In the genomic region with DNA sequence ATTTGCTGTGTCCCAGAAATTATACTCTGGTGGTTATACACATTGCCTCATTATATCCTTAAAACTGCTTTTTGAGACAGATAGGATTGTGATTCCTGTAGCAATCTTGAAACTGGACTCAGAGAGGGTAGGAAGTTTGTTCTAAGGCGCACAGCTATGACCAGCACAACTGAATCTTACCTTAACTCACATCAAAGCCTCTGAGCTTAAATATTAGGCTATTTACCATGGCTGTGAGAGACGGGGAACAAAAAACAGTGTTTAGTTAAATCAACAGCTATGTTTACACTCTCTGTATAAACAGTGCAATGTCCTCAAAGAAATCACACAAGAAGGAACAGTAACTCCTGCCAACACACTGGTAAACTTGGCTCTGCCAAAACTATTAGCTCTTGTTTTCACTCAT, we compare ENCODE assay signal across 1 cellular context.
TF ChIP-seq lines count a peak whose summit lies in the region.

No MANE protein-coding gene starts in this region.

TF ChIP-seq in SK-N-SH treated with all-trans-retinoic acid at 6 μM for 48 hours, 23 proteins besides CTCF, POLR2A, EP300 and RAD21 (continued from another document):
- TF ChIP-seq, protein P1, sequence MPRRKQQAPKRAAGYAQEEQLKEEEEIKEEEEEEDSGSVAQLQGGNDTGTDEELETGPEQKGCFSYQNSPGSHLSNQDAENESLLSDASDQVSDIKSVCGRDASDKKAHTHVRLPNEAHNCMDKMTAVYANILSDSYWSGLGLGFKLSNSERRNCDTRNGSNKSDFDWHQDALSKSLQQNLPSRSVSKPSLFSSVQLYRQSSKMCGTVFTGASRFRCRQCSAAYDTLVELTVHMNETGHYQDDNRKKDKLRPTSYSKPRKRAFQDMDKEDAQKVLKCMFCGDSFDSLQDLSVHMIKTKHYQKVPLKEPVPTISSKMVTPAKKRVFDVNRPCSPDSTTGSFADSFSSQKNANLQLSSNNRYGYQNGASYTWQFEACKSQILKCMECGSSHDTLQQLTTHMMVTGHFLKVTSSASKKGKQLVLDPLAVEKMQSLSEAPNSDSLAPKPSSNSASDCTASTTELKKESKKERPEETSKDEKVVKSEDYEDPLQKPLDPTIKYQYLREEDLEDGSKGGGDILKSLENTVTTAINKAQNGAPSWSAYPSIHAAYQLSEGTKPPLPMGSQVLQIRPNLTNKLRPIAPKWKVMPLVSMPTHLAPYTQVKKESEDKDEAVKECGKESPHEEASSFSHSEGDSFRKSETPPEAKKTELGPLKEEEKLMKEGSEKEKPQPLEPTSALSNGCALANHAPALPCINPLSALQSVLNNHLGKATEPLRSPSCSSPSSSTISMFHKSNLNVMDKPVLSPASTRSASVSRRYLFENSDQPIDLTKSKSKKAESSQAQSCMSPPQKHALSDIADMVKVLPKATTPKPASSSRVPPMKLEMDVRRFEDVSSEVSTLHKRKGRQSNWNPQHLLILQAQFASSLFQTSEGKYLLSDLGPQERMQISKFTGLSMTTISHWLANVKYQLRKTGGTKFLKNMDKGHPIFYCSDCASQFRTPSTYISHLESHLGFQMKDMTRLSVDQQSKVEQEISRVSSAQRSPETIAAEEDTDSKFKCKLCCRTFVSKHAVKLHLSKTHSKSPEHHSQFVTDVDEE (CRISPR knock-in tag; IDR thresholded peaks at IDR 0.05) = no peak
- TF ChIP-seq RARB (CRISPR knock-in tag; IDR thresholded peaks at IDR 0.05) (no peak), ARNTL (CRISPR knock-in tag; IDR thresholded peaks at IDR 0.05; ENCODE audit: borderline replicate concordance, low read depth) (no peak), TOX (CRISPR knock-in tag; IDR thresholded peaks at IDR 0.05; ENCODE audit: borderline replicate concordance) (no peak), ZC3H10 (CRISPR knock-in tag; IDR thresholded peaks at IDR 0.05) (no peak), OSR1 (CRISPR knock-in tag; IDR thresholded peaks at IDR 0.05) (no peak), ZNF70 (CRISPR knock-in tag; IDR thresholded peaks at IDR 0.05) (no peak), ISL1 (CRISPR knock-in tag; IDR thresholded peaks at IDR 0.05) (no peak), ZNF8 (CRISPR knock-in tag; IDR thresholded peaks at IDR 0.05) (no peak), PPARA (CRISPR knock-in tag; IDR thresholded peaks at IDR 0.05; ENCODE audit: borderline replicate concordance) (no peak)
- TF ChIP-seq, protein P2, sequence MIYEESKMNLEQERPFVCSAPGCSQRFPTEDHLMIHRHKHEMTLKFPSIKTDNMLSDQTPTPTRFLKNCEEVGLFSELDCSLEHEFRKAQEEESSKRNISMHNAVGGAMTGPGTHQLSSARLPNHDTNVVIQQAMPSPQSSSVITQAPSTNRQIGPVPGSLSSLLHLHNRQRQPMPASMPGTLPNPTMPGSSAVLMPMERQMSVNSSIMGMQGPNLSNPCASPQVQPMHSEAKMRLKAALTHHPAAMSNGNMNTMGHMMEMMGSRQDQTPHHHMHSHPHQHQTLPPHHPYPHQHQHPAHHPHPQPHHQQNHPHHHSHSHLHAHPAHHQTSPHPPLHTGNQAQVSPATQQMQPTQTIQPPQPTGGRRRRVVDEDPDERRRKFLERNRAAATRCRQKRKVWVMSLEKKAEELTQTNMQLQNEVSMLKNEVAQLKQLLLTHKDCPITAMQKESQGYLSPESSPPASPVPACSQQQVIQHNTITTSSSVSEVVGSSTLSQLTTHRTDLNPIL (CRISPR knock-in tag; IDR thresholded peaks at IDR 0.05; ENCODE audit: low read depth) = no peak
- TF ChIP-seq, protein P3, sequence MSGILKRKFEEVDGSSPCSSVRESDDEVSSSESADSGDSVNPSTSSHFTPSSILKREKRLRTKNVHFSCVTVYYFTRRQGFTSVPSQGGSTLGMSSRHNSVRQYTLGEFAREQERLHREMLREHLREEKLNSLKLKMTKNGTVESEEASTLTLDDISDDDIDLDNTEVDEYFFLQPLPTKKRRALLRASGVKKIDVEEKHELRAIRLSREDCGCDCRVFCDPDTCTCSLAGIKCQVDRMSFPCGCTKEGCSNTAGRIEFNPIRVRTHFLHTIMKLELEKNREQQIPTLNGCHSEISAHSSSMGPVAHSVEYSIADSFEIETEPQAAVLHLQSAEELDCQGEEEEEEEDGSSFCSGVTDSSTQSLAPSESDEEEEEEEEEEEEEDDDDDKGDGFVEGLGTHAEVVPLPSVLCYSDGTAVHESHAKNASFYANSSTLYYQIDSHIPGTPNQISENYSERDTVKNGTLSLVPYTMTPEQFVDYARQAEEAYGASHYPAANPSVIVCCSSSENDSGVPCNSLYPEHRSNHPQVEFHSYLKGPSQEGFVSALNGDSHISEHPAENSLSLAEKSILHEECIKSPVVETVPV (CRISPR knock-in tag; IDR thresholded peaks at IDR 0.05) = no peak
TF ChIP-seq in SK-N-SH treated with all-trans-retinoic acid at 6 μM for 48 hours: peak in this region for 0.
